19 cellular contexts compared by ENCODE assay signal in genomic region chr19:6534451-6535093, GRCh38. TPM values are rescaled to one million over a fixed set of nuclear protein-coding genes. Genes with fewer than 3 reads are reported as not detected.
DNase-seq lines count a peak whose midpoint lies in the region; ATAC-seq and TF ChIP-seq lines count a peak whose summit lies in the region.
"Had no signal": no experiment of that assay in that cellular context is flagged by ENCODE, and none has a peak within 500 bp of the region (broad histone marks: within the 10 kb centered on the region; RNA-seq: fewer than 3 reads in every experiment).

No MANE protein-coding gene starts in this region.

- no peak overlapping the region for H2BK15ac ChIP-seq in H9 (ENCODE audit: low read depth, low read length)

- peak overlapping the region; percentile 21 for H3K18ac ChIP-seq in H9 (ENCODE audit: insufficient read length, low read depth, low read length)

- peaks cover 2 to 13% (median 12%) of the 10 kb centered on the region in 3 experiments; a peak in 6 of 7 replicates for H3K36me3 Mint-ChIP-seq in H9 (ENCODE audit: insufficient read depth in 1 of 3, low read depth in 3 of 3)
- H3K36me3 Mint-ChIP-seq in stimulated activated memory B cell treated with anti-CD40 and anti-IgM and Interleukin-4, amounts not matched to agents 10 μg/mL and 1 μg/mL and 100 μg/mL, for 72 hours = peaks cover 34% of the 10 kb centered on the region

- H3K9ac ChIP-seq in H9 (ENCODE audit: extremely low read depth, insufficient read length, low read length) = no peak overlapping the region

- H4K8ac ChIP-seq in H9 (replicated peaks; ENCODE audit: insufficient read length, low read depth, low read length) = no peak overlapping the region

- H3K4me3 Mint-ChIP-seq in H9 = peak overlapping the region; percentile 50 to 85
- H3K4me3 Mint-ChIP-seq in stimulated activated memory B cell treated with anti-CD40 and anti-IgM and Interleukin-4, amounts not matched to agents 10 μg/mL and 1 μg/mL and 100 μg/mL, for 72 hours = no peak overlapping the region

- H2BK120ac ChIP-seq in H9 (ENCODE audit: low read depth, low read length, poor library complexity, severe bottlenecking) = no peak overlapping the region

- no peak overlapping the region for H3K14ac ChIP-seq in H9 (ENCODE audit: insufficient read depth, low read length)

- H4K20me1 ChIP-seq in H9 (ENCODE audit: control insufficient read depth, insufficient read depth, insufficient read length) = no peaks in the 10 kb centered on the region

- no peaks in the 10 kb centered on the region for H3K79me2 ChIP-seq in H9 (ENCODE audit: insufficient read depth, low read length)

- peaks cover 61% of the 10 kb centered on the region for H3K27me3 Mint-ChIP-seq in H9 (ENCODE audit: low read depth)
- H3K27me3 Mint-ChIP-seq in stimulated activated memory B cell treated with anti-CD40 and anti-IgM and Interleukin-4, amounts not matched to agents 10 μg/mL and 1 μg/mL and 100 μg/mL, for 72 hours = no peaks in the 10 kb centered on the region

- no peak overlapping the region for H2BK5ac ChIP-seq in H9 (ENCODE audit: insufficient read length, low read length)

- no peak overlapping the region for H3K4ac ChIP-seq in H9 (ENCODE audit: low read depth, low read length)

- peaks cover 22% of the 10 kb centered on the region for H3K23me2 ChIP-seq in H9 (ENCODE audit: insufficient read length, low read depth, low read length, poor library complexity, severe bottlenecking)

- DNase-seq in H9 (peak; percentile 49), ecto neural progenitor cell (ENCODE audit: low spot score) (peak; percentile 54), left kidney (ENCODE audit: low read depth, low spot score) (peak; percentile 75), NCI-H146 treated with DMSO at 0.1 percent for 48 hours (lab: John Stamatoyannopoulos, UW; ENCODE audit: unreplicated experiment) (no peak)
- no peak for DNase-seq in stimulated activated CD4-positive, alpha-beta T cell treated with anti-CD3 and anti-CD28 coated beads, Interleukin-1b, Interleukin-23, amount 100 ng/mL, for 48 hours
- DNase-seq in effector CD4-positive, alpha-beta T cell = no peak
- DNase-seq: activated CD4-positive, alpha-beta T cell treated with anti-CD3 and anti-CD28 coated beads, Interleukin-2, amount 50 U/mL, for 1 hour; Caco-2; hypothalamus; left ventricle myocardium superior; NCI-H1930; stimulated activated CD4-positive, alpha-beta T cell treated with anti-CD3 and anti-CD28 coated beads, Interleukin-4, amount 100 ng/mL, for 24 hours had no signal

- TF ChIP-seq CTCF in H9 (conservative IDR thresholded peaks at IDR 0.05) = no peak

- H3K27ac ChIP-seq in H9 (ENCODE audit: insufficient read length, low read depth, low read length) = no peak overlapping the region
- H3K27ac ChIP-seq: pancreas, vagina had no signal

- H3K4me1 Mint-ChIP-seq in H9 = peaks cover 23 to 27% of the 10 kb centered on the region in 2 experiments
- peaks cover 59% of the 10 kb centered on the region for H3K4me1 Mint-ChIP-seq in stimulated activated memory B cell treated with anti-CD40 and anti-IgM and Interleukin-4, amounts not matched to agents 10 μg/mL and 1 μg/mL and 100 μg/mL, for 72 hours

- WGBS in H9 (ENCODE audit: extremely low coverage, insufficient read length, low lambda C conversion rate) = no CpG with 5 or more reads among the region's 40 CpGs

- H2BK12ac ChIP-seq in H9 (ENCODE audit: insufficient read length, low read depth, low read length) = no peak overlapping the region

- no peak overlapping the region for H2BK20ac ChIP-seq in H9 (ENCODE audit: low read depth, low read length, poor library complexity, severe bottlenecking)

- ATAC-seq in stimulated activated memory B cell treated with anti-CD40 and anti-IgM and Interleukin-4, amounts not matched to agents 10 μg/mL and 1 μg/mL and 100 μg/mL, for 72 hours = no peak
- ATAC-seq: left ventricle myocardium superior, pancreas, Right ventricle myocardium inferior had no signal

- H3K27me3 ChIP-seq in H9 (ENCODE audit: insufficient read depth, low read length) = peaks cover 13% of the 10 kb centered on the region; the same call in 1 of the 2 replicates
- H3K27me3 ChIP-seq: pancreas, vagina had no signal

- H3K9me3 ChIP-seq in H9 (ENCODE audit: control insufficient read depth, low read depth, low read length) = no peaks in the 10 kb centered on the region
- H3K9me3 ChIP-seq: Caco-2, pancreas, vagina had no signal

- H2AK5ac ChIP-seq in H9 (ENCODE audit: insufficient read length, low read length) = no peak overlapping the region

- H2AFZ ChIP-seq in H9 (ENCODE audit: low read length) = no peak overlapping the region

- no peak overlapping the region for H4K91ac ChIP-seq in H9 (ENCODE audit: insufficient read length, low read depth, low read length)

- peaks cover 4% of the 10 kb centered on the region; the same call in 1 of the 2 replicates for H3K4me1 ChIP-seq in H9 (ENCODE audit: insufficient read depth, low read length)

- no peaks in the 10 kb centered on the region for H3K79me1 ChIP-seq in H9 (ENCODE audit: insufficient read depth, low read depth, low read length, poor library complexity, severe bottlenecking)

- no peak overlapping the region for H3K56ac ChIP-seq in H9 (ENCODE audit: insufficient read length, low read depth, low read length)

- H3K4me2 ChIP-seq in H9 (ENCODE audit: insufficient read depth, insufficient read length, low read length) = peak overlapping the region; percentile 50

- H3T11ph ChIP-seq in H9 (ENCODE audit: low read length) = no peak overlapping the region

- no peak overlapping the region for H3K23ac ChIP-seq in H9 (ENCODE audit: insufficient read length, low read depth, low read length)

- no peak overlapping the region for H4K5ac ChIP-seq in H9 (ENCODE audit: insufficient read length, low read depth, low read length)

- H3K9me3 Mint-ChIP-seq in H9 = peaks cover 6 to 28% of the 10 kb centered on the region in 2 experiments
- H3K9me3 Mint-ChIP-seq in stimulated activated memory B cell treated with anti-CD40 and anti-IgM and Interleukin-4, amounts not matched to agents 10 μg/mL and 1 μg/mL and 100 μg/mL, for 72 hours = peaks cover 3% of the 10 kb centered on the region

- no peak overlapping the region for H3K27ac Mint-ChIP-seq in H9
- peak overlapping the region; percentile 88 for H3K27ac Mint-ChIP-seq in stimulated activated memory B cell treated with anti-CD40 and anti-IgM and Interleukin-4, amounts not matched to agents 10 μg/mL and 1 μg/mL and 100 μg/mL, for 72 hours

RNA-seq across cellular contexts. Expression of gene TNFSF9, which starts 3.7 kb away (rescaled TPM):
- 1.9 and 2.1 TPM in 2 replicates for total RNA-seq in H9 (2021)

RNA-seq across cellular contexts. Expression of gene TUBB4A, which starts 32.5 kb away (rescaled TPM):
- total RNA-seq in H9 (2021) = 19.5 and 20.3 TPM in 2 replicates
- total RNA-seq: skeletal muscle tissue had no signal

RNA-seq across cellular contexts. Expression of gene DENND1C, which starts 53.0 kb away (rescaled TPM):
- 2.4 TPM in 2 replicates for total RNA-seq in H9 (2021)
- total RNA-seq: Daoy, skeletal muscle tissue had no signal

RNA-seq across cellular contexts. Expression of gene CD70, which starts 56.4 kb away (rescaled TPM):
- 1.2 and 1.3 TPM in 2 replicates for total RNA-seq in H9 (2021)
- total RNA-seq: Caco-2, cerebellum, left ventricle myocardium superior, Right ventricle myocardium inferior, vagina had no signal

Comparison
In these comparisons a context has a peak if more than half of its experiments do, and no peak if none do; other contexts are left out.
1. DNase-seq: peak in H9 (single experiment), ecto neural progenitor cell (single experiment) and left kidney (single experiment); none in stimulated activated CD4-positive, alpha-beta T cell treated with anti-CD3 and anti-CD28 coated beads, Interleukin-1b, Interleukin-23, amount 100 ng/mL, for 48 hours (single experiment), NCI-H146 treated with DMSO at 0.1 percent for 48 hours (single experiment) and effector CD4-positive, alpha-beta T cell (single experiment).